ENCODE assay signal across 38 cellular contexts in genomic region chr2:101571951-101572350, GRCh38.
"Had no signal": no experiment of that assay in that cellular context is flagged by ENCODE, and none has a peak within 500 bp of the region (broad histone marks: within the 10 kb centered on the region; RNA-seq: fewer than 3 reads in every experiment).

No MANE protein-coding gene starts in this region.

- H3K4me2 ChIP-seq: SK-N-SH had no signal

- H3K9ac ChIP-seq: SK-N-SH had no signal

- DNase-seq: activated B cell treated with CpG ODN at 0.5 μM for 24 hours; activated CD4-positive, alpha-beta memory T cell treated with anti-CD3 and anti-CD28 coated beads for 36 hours; activated CD4-positive, alpha-beta T cell treated with anti-CD3 and anti-CD28 coated beads for 4 hours; activated CD4-positive, alpha-beta T cell treated with anti-CD3 and anti-CD28 coated beads, Interleukin-2, amount 50 U/mL, for 1 hour; activated CD4-positive, CD25-positive, alpha-beta regulatory T cell treated with anti-CD3 and anti-CD28 coated beads, Interleukin-2, amount 50 U/mL, for 72 hours; activated CD8-positive, alpha-beta memory T cell treated with anti-CD3 and anti-CD28 coated beads, Interleukin-2, amount 50 U/mL, for 4 hours; activated effector memory CD4-positive, alpha-beta T cell treated with Interleukin-2 at 50 U/mL for 16 hours; activated naive CD4-positive, alpha-beta T cell treated with anti-CD3 and anti-CD28 coated beads, Interleukin-2, amount 50 U/mL, for 16 hours; activated naive CD8-positive, alpha-beta T cell treated with anti-CD3 and anti-CD28 coated beads, Interleukin-2, amount 10 ng/mL, durations not matched to agents 7 days and 5 days; activated T-cell treated with anti-CD3 and anti-CD28 coated beads for 4 hours; activated T-cell treated with anti-CD3 and anti-CD28 coated beads, Interleukin-2, amount 50 U/mL, for 4 hours; adrenal gland; central memory CD4-positive, alpha-beta T cell; Kasumi-1; KG1; MM.1S; NCI-H1092 treated with DMSO at 0.1 percent for 48 hours; NCI-H1417; NCI-H146; NCI-H187; NCI-H2029 treated with DMSO at 0.1 percent for 48 hours; NCI-H2107; NCI-H2171; NCI-H510A; NCI-H526; NCI-H748 treated with DMSO at 0.1 percent for 48 hours; NK-92 treated with Interleukin-12 subunit alpha and Interleukin-12 subunit beta, amount 100 ng/mL, for 24 hours; PC-3; Peyer's patch; RPMI8226; SHP77 treated with DMSO at 0.1 percent for 48 hours; SK-N-SH; T-helper 2 cell; T-helper 9 cell had no signal

- H3K36me3 ChIP-seq: adrenal gland, Peyer's patch, SJSA1 had no signal

- H3K27me3 Mint-ChIP-seq: activated CD4-positive, alpha-beta memory T cell treated with anti-CD3 and anti-CD28 coated beads for 36 hours; activated naive CD8-positive, alpha-beta T cell treated with anti-CD3 and anti-CD28 coated beads, Interleukin-2, amount 10 ng/mL, durations not matched to agents 7 days and 5 days had no signal

- H3K9me3 ChIP-seq: adrenal gland, Peyer's patch, SJSA1, SK-N-SH had no signal

- H3K27me3 ChIP-seq: adrenal gland, Peyer's patch had no signal

- H3K4me3 Mint-ChIP-seq: activated B cell treated with CpG ODN at 0.5 μM for 24 hours; activated naive CD8-positive, alpha-beta T cell treated with anti-CD3 and anti-CD28 coated beads, Interleukin-2, amount 10 ng/mL, durations not matched to agents 7 days and 5 days; activated T-cell treated with anti-CD3 and anti-CD28 coated beads, Interleukin-2, amount 50 U/mL, for 4 hours; activated T-helper 1 cell treated with anti-CD3 and anti-CD28 coated beads, Interleukin-12 subunit alpha, Interleukin-12 subunit beta, Interleukin-2, Interleukin-4 antibody, amounts not matched to agents 30 ng/mL and 10 ng/mL and 1 ng/mL, durations not matched to agents 14 hours and 24 hours and 36 hours; brain had no signal

- H3K27ac ChIP-seq: adrenal gland, Peyer's patch, SJSA1, VCaP had no signal

- H3K36me3 Mint-ChIP-seq: activated CD4-positive, alpha-beta memory T cell treated with anti-CD3 and anti-CD28 coated beads for 36 hours; brain had no signal

- H3K4me1 Mint-ChIP-seq: activated B cell treated with CpG ODN at 0.5 μM for 24 hours, brain had no signal

- H3K9me3 Mint-ChIP-seq: activated CD4-positive, alpha-beta memory T cell treated with anti-CD3 and anti-CD28 coated beads for 36 hours had no signal

- H3K27ac Mint-ChIP-seq: activated B cell treated with CpG ODN at 0.5 μM for 24 hours; activated CD4-positive, alpha-beta memory T cell treated with anti-CD3 and anti-CD28 coated beads for 36 hours; activated naive CD8-positive, alpha-beta T cell treated with anti-CD3 and anti-CD28 coated beads, Interleukin-2, amount 10 ng/mL, durations not matched to agents 7 days and 5 days; activated T-helper 1 cell treated with anti-CD3 and anti-CD28 coated beads, Interleukin-12 subunit alpha, Interleukin-12 subunit beta, Interleukin-2, Interleukin-4 antibody, amounts not matched to agents 30 ng/mL and 10 ng/mL and 1 ng/mL, durations not matched to agents 14 hours and 24 hours and 36 hours; brain had no signal

- ATAC-seq: activated T-cell treated with anti-CD3 and anti-CD28 coated beads, Interleukin-2, amount 50 U/mL, for 4 hours; PC-3 had no signal

- H3K4me1 ChIP-seq: adrenal gland, Peyer's patch, SJSA1 had no signal

- H3K4me3 ChIP-seq: adrenal gland, Peyer's patch, SJSA1 had no signal
